27 cellular contexts compared by ENCODE assay signal in genomic region chr5:124302504-124302903, GRCh38.
DNase-seq lines count a peak whose midpoint lies in the region; ATAC-seq and TF ChIP-seq lines count a peak whose summit lies in the region.
"Had no signal": no experiment of that assay in that cellular context is flagged by ENCODE, and none has a peak within 500 bp of the region (broad histone marks: within the 10 kb centered on the region; RNA-seq: fewer than 3 reads in every experiment).

No MANE protein-coding gene starts in this region.

- H3K4me1 Mint-ChIP-seq in HFFc6 (ENCODE audit: low read depth), result no peaks in the 10 kb centered on the region
- H3K4me1 Mint-ChIP-seq: activated CD4-positive, alpha-beta T cell treated with anti-CD3 and anti-CD28 coated beads for 36 hours; GM23338; stimulated activated effector memory CD8-positive, alpha-beta T cell treated with anti-CD3 and anti-CD28 coated beads, Interleukin-12 subunit alpha, Interleukin-12 subunit beta, amount 100 ng/mL, for 72 hours had no signal

- no peak overlapping the region for H3K4me2 ChIP-seq in PC-3 (ENCODE audit: low read length)
- H3K4me2 ChIP-seq: GM23338 had no signal

- DNase-seq in AG08396 (ENCODE audit: low spot score) (peak; percentile 12), PC-3 (peak; percentile 6), fibroblast of mammary gland (ENCODE audit: low read depth) (peak; percentile 85), HFFc6 (no peak), globus pallidus (ENCODE audit: low spot score) (no peak), islet precursor cell (no peak), thyroid gland (no peak)
- DNase-seq: activated CD4-positive, alpha-beta T cell treated with anti-CD3 and anti-CD28 coated beads for 36 hours; activated naive CD4-positive, alpha-beta T cell treated with Interleukin-2 at 50 U/mL for 16 hours; activated T-cell treated with anti-CD3 and anti-CD28 coated beads, Interleukin-2, amount 50 U/mL, for 48 hours; adrenal gland; DMS53; GDM1; kidney; NCI-H1092 treated with DMSO at 0.1 percent for 48 hours; NCI-H2029; NCI-H69; occipital lobe; RPMI8226; small intestine; stimulated activated CD4-positive, alpha-beta T cell treated with anti-CD3 and anti-CD28 coated beads, Interleukin-2, amount 100 ng/mL, for 48 hours; T-helper 2 cell had no signal

- POLR2A ChIA-PET in PC-3 (lab: Charles Lee; ENCODE audit: unreplicated experiment), result no interaction called here

- intact Hi-C loops in PC-3 (cut with micrococcal nuclease), result no loop called here
- intact Hi-C loops in thyroid gland (cut with DNase I), result no loop called here

- peaks cover 2% of the 10 kb centered on the region; the same call in 1 of the 2 replicates for H3K27me3 Mint-ChIP-seq in HFFc6 (ENCODE audit: insufficient read depth)
- H3K27me3 Mint-ChIP-seq: activated CD4-positive, alpha-beta T cell treated with anti-CD3 and anti-CD28 coated beads for 36 hours had no signal

- no peaks in the 10 kb centered on the region for H3K36me3 Mint-ChIP-seq in HFFc6 (ENCODE audit: low read depth)
- H3K36me3 Mint-ChIP-seq: stimulated activated effector memory CD8-positive, alpha-beta T cell treated with anti-CD3 and anti-CD28 coated beads, Interleukin-12 subunit alpha, Interleukin-12 subunit beta, amount 100 ng/mL, for 72 hours had no signal

- no peak overlapping the region for H3K27ac ChIP-seq in PC-3 (ENCODE audit: low read length)
- H3K27ac ChIP-seq in muscle layer of duodenum (ENCODE audit: low read length), result peak overlapping the region; percentile 27
- no peak overlapping the region for H3K27ac ChIP-seq in thyroid gland
- H3K27ac ChIP-seq: adrenal gland, SK-N-MC had no signal

- no peak overlapping the region for H3K4me3 Mint-ChIP-seq in HFFc6
- H3K4me3 Mint-ChIP-seq: activated CD4-positive, alpha-beta T cell treated with anti-CD3 and anti-CD28 coated beads for 36 hours; GM23338; stimulated activated effector memory CD8-positive, alpha-beta T cell treated with anti-CD3 and anti-CD28 coated beads, Interleukin-12 subunit alpha, Interleukin-12 subunit beta, amount 100 ng/mL, for 72 hours had no signal

- no peaks in the 10 kb centered on the region for H3K27me3 ChIP-seq in PC-3 (ENCODE audit: low read length)
- H3K27me3 ChIP-seq in muscle layer of duodenum (ENCODE audit: low read depth, low read length), result no peaks in the 10 kb centered on the region
- no peaks in the 10 kb centered on the region for H3K27me3 ChIP-seq in thyroid gland
- H3K27me3 ChIP-seq: adrenal gland had no signal

- H3K4me3 ChIP-seq in PC-3 (ENCODE audit: low read length), result no peak overlapping the region
- no peak overlapping the region for H3K4me3 ChIP-seq in fibroblast of mammary gland (ENCODE audit: control insufficient read depth, low read depth, low read length)
- H3K4me3 ChIP-seq in muscle layer of duodenum (ENCODE audit: low read depth in 1 of 2, low read length in 2 of 2), result no peak overlapping the region
- H3K4me3 ChIP-seq in thyroid gland (replicated peaks in 1 of 3), result no peak overlapping the region
- H3K4me3 ChIP-seq: adrenal gland, GM23338, SK-N-MC had no signal

- BruUV-seq in PC-3 (replicated peaks; lab: Mats Ljungman, UMichigan), result no TSS peak

- peaks cover 6% of the 10 kb centered on the region for H3K4me1 ChIP-seq in PC-3 (ENCODE audit: insufficient read depth, low read length)
- H3K4me1 ChIP-seq in muscle layer of duodenum (ENCODE audit: control insufficient read depth in 1 of 2, insufficient read depth in 2 of 2, low read length in 2 of 2), result peaks cover 0 to 7% of the 10 kb centered on the region in 2 donors
- H3K4me1 ChIP-seq in thyroid gland, result no peaks in the 10 kb centered on the region
- H3K4me1 ChIP-seq: adrenal gland had no signal

- no peaks in the 10 kb centered on the region for H3K79me2 ChIP-seq in PC-3 (ENCODE audit: low read length)

- no peaks in the 10 kb centered on the region for H3F3A ChIP-seq in PC-3 (ENCODE audit: low read length, unreplicated experiment)

- H3K9me3 Mint-ChIP-seq in HFFc6, result no peaks in the 10 kb centered on the region; the same call in none of the 2 replicates

- H3K9me2 ChIP-seq in PC-3 (replicated peaks; ENCODE audit: low read length), result no peaks in the 10 kb centered on the region

- H4K20me1 ChIP-seq in PC-3 (ENCODE audit: low read length), result no peaks in the 10 kb centered on the region

- TF ChIP-seq POLR2A in thyroid gland (IDR thresholded peaks at IDR 0.05), result no peak

- 70 to 82% methylated on average over 2 of the region's 2 CpGs for WGBS in thyroid gland, 2 donors

- H2AFZ ChIP-seq in PC-3 (ENCODE audit: low read length), result no peak overlapping the region

- peak; percentile 64 for ATAC-seq in PC-3
- ATAC-seq: activated CD4-positive, alpha-beta T cell treated with anti-CD3 and anti-CD28 coated beads for 36 hours; GM23338; HepG2; stimulated activated effector memory CD8-positive, alpha-beta T cell treated with anti-CD3 and anti-CD28 coated beads, Interleukin-12 subunit alpha, Interleukin-12 subunit beta, amount 100 ng/mL, for 72 hours had no signal

- TF ChIP-seq CTCF in PC-3 (conservative IDR thresholded peaks at IDR 0.05; ENCODE audit: low read depth, low read length) (no peak), fibroblast of mammary gland (conservative IDR thresholded peaks at IDR 0.05; ENCODE audit: control insufficient read depth, insufficient read depth, low read depth, low read length) (no peak), HFFc6 (IDR thresholded peaks at IDR 0.05) (no peak), thyroid gland (IDR thresholded peaks at IDR 0.05) (no peak)

- no peaks in the 10 kb centered on the region for H3K36me3 ChIP-seq in PC-3 (ENCODE audit: low read depth, low read length)
- no peaks in the 10 kb centered on the region for H3K36me3 ChIP-seq in muscle layer of duodenum (ENCODE audit: control insufficient read depth in 1 of 2, insufficient read depth in 2 of 2, low read length in 2 of 2)
- H3K36me3 ChIP-seq in thyroid gland, result no peaks in the 10 kb centered on the region
- H3K36me3 ChIP-seq: adrenal gland had no signal

- H3K9ac ChIP-seq in PC-3 (ENCODE audit: low read length), result no peak overlapping the region

- CTCF ChIA-PET in PC-3 (lab: Charles Lee), result no interaction called here

- no peak overlapping the region for H3K27ac Mint-ChIP-seq in HFFc6
- H3K27ac Mint-ChIP-seq: activated CD4-positive, alpha-beta T cell treated with anti-CD3 and anti-CD28 coated beads for 36 hours; GM23338; stimulated activated effector memory CD8-positive, alpha-beta T cell treated with anti-CD3 and anti-CD28 coated beads, Interleukin-12 subunit alpha, Interleukin-12 subunit beta, amount 100 ng/mL, for 72 hours had no signal

- H3K9me3 ChIP-seq in PC-3 (ENCODE audit: low read length) (no peaks in the 10 kb centered on the region), muscle layer of duodenum (ENCODE audit: control insufficient read depth in 1 of 2, low read length in 2 of 2) (no peaks in the 10 kb centered on the region), thyroid gland (no peaks in the 10 kb centered on the region)
- H3K9me3 ChIP-seq: adrenal gland had no signal

Comparison
In these comparisons a context has a peak if more than half of its experiments do, and no peak if none do; other contexts are left out.
1. DNase-seq: peak in AG08396 (single experiment), PC-3 (single experiment) and fibroblast of mammary gland (single experiment); none in HFFc6 (single experiment), globus pallidus (single experiment), islet precursor cell (single experiment) and thyroid gland (0 of 2).